15 cellular contexts compared by ENCODE assay signal in genomic region chr5:10703676-10704075, GRCh38. TPM values are rescaled to one million over a fixed set of nuclear protein-coding genes. Genes with fewer than 3 reads are reported as not detected.
A peak's percentile ranks its signal among the peaks of the same experiment; 100 is the strongest.
DNase-seq lines count a peak whose midpoint lies in the region; ATAC-seq and TF ChIP-seq lines count a peak whose summit lies in the region.
"Had no signal": no experiment of that assay in that cellular context is flagged by ENCODE, and none has a peak within 500 bp of the region (broad histone marks: within the 10 kb centered on the region; RNA-seq: fewer than 3 reads in every experiment).

No MANE protein-coding gene starts in this region.

- peaks cover 28 to 98% (median 56%) of the 10 kb centered on the region in 11 experiments; a peak in 20 of 22 replicates for H4K20me1 ChIP-seq in BLaER1 treated with 17β-estradiol and CSF1 and Interleukin-3, amounts not matched to agents 10 nM and 100 nM

- H3K27ac ChIP-seq in BLaER1 treated with 17β-estradiol and CSF1 and Interleukin-3, amounts not matched to agents 10 nM and 100 nM = peak overlapping the region in 8 of 11 experiments; percentile 7 to 78 (median 58); a peak in 11 of 22 replicates
- no peak overlapping the region for H3K27ac ChIP-seq in spleen

- peak overlapping the region in 2 of 11 experiments; percentile 13 to 32; a peak in 2 of 22 replicates for H3K9ac ChIP-seq in BLaER1 treated with 17β-estradiol and CSF1 and Interleukin-3, amounts not matched to agents 10 nM and 100 nM

- no peaks in the 10 kb centered on the region for H3K27me3 ChIP-seq in BLaER1 treated with 17β-estradiol and CSF1 and Interleukin-3, amounts not matched to agents 10 nM and 100 nM
- H3K27me3 ChIP-seq in spleen (replicated peaks in 1 of 7) = no peaks in the 10 kb centered on the region
- H3K27me3 ChIP-seq: SJSA1 had no signal

- intact Hi-C loops in mucosa of descending colon (cut with DNase I, micrococcal nuclease) (no loop called here), head of caudate nucleus (cut with DNase I) (no loop called here), spleen (cut with DNase I; ENCODE audit: low total_unique reads) (no loop called here)

- WGBS in spleen, 5 donors = 88 to 99% (median 95%) methylated on average over 3 to 5 of the region's 5 CpGs

- peaks cover 4% of the 10 kb centered on the region for H3K36me3 Mint-ChIP-seq in effector memory CD8-positive, alpha-beta T cell (ENCODE audit: insufficient read depth)

- TF ChIP-seq CTCF in mucosa of descending colon (IDR thresholded peaks at IDR 0.05) (no peak), spleen (IDR thresholded peaks at IDR 0.05 in 8 of 11, conservative IDR thresholded peaks at IDR 0.05 in 3 of 11) (no peak)

- peaks cover 8 to 70% (median 37%) of the 10 kb centered on the region in 11 experiments; a peak in 19 of 22 replicates for H3K36me3 ChIP-seq in BLaER1 treated with 17β-estradiol and CSF1 and Interleukin-3, amounts not matched to agents 10 nM and 100 nM
- no peaks in the 10 kb centered on the region for H3K36me3 ChIP-seq in mucosa of descending colon (ENCODE audit: low read depth)
- H3K36me3 ChIP-seq in spleen = peaks cover 0 to 34% (median 0%) of the 10 kb centered on the region in 6 donors

- no peak for ATAC-seq in effector memory CD8-positive, alpha-beta T cell (replicated peaks)
- ATAC-seq in mucosa of descending colon = peak; percentile 83

- H3K4me3 ChIP-seq in BLaER1 treated with 17β-estradiol and CSF1 and Interleukin-3, amounts not matched to agents 10 nM and 100 nM = no peak overlapping the region
- H3K4me3 ChIP-seq in mucosa of descending colon (no peak overlapping the region), spleen (no peak overlapping the region)
- H3K4me3 ChIP-seq: lung, SJSA1 had no signal

- no peaks in the 10 kb centered on the region for H3K9me3 Mint-ChIP-seq in effector memory CD8-positive, alpha-beta T cell
- H3K9me3 Mint-ChIP-seq: activated naive CD4-positive, alpha-beta T cell treated with anti-CD3 and anti-CD28 coated beads for 36 hours; type B pancreatic cell had no signal

- no peak for TF ChIP-seq POLR2A in spleen (IDR thresholded peaks at IDR 0.05)

- H3K4me1 Mint-ChIP-seq in effector memory CD8-positive, alpha-beta T cell (ENCODE audit: low read depth in 2 of 2) = peaks cover 28 to 44% of the 10 kb centered on the region in 2 donors

- peaks cover 59 to 90% (median 79%) of the 10 kb centered on the region in 10 experiments for H3K4me1 ChIP-seq in BLaER1 treated with 17β-estradiol and CSF1 and Interleukin-3, amounts not matched to agents 10 nM and 100 nM
- peaks cover 19% of the 10 kb centered on the region for H3K4me1 ChIP-seq in mucosa of descending colon (ENCODE audit: low read depth)
- H3K4me1 ChIP-seq in spleen = peaks cover 7 to 79% (median 29%) of the 10 kb centered on the region in 6 donors

- DNase-seq in NCI-H69 (lab: John Stamatoyannopoulos, UW) = peak; percentile 53
- DNase-seq in effector memory CD8-positive, alpha-beta T cell = no peak
- peak; percentile 82 to 85 (median 85) for DNase-seq in mucosa of descending colon
- DNase-seq in RKO (ENCODE audit: low spot score) = no peak
- DNase-seq in activated effector memory CD4-positive, alpha-beta T cell treated with anti-CD3 and anti-CD28 coated beads, Interleukin-2, amount 50 U/mL, for 16 hours = no peak
- DNase-seq in head of caudate nucleus = no peak
- no peak for DNase-seq in spleen
- DNase-seq: activated naive CD4-positive, alpha-beta T cell treated with anti-CD3 and anti-CD28 coated beads for 36 hours; DMS153; NCI-H1436 treated with DMSO at 0.1 percent for 48 hours; NCI-H748 treated with DMSO at 0.1 percent for 48 hours had no signal

- H3K4me3 Mint-ChIP-seq in effector memory CD8-positive, alpha-beta T cell = no peak overlapping the region
- H3K4me3 Mint-ChIP-seq: activated naive CD4-positive, alpha-beta T cell treated with anti-CD3 and anti-CD28 coated beads for 36 hours; type B pancreatic cell had no signal

- no peaks in the 10 kb centered on the region for H3K9me3 ChIP-seq in BLaER1 treated with 17β-estradiol and CSF1 and Interleukin-3, amounts not matched to agents 10 nM and 100 nM (replicated peaks in 1 of 11)
- H3K9me3 ChIP-seq in mucosa of descending colon (no peaks in the 10 kb centered on the region), spleen (no peaks in the 10 kb centered on the region)
- H3K9me3 ChIP-seq: SJSA1 had no signal

- peak overlapping the region; percentile 71 to 88 (median 79) for H3K4me2 ChIP-seq in BLaER1 treated with 17β-estradiol and CSF1 and Interleukin-3, amounts not matched to agents 10 nM and 100 nM

- no peaks in the 10 kb centered on the region for H3K27me3 Mint-ChIP-seq in effector memory CD8-positive, alpha-beta T cell
- H3K27me3 Mint-ChIP-seq: type B pancreatic cell had no signal

- H3K27ac Mint-ChIP-seq in effector memory CD8-positive, alpha-beta T cell = peak overlapping the region; percentile 68 to 87
- H3K27ac Mint-ChIP-seq: activated naive CD4-positive, alpha-beta T cell treated with anti-CD3 and anti-CD28 coated beads for 36 hours; type B pancreatic cell had no signal

RNA-seq across cellular contexts. Expression of gene DAP, which starts 57.4 kb away (rescaled TPM):
- 100 to 1,000 TPM in 2 of 3 donors, 10 to 100 TPM in 1; 63.7 to 125 (median 109) TPM for total RNA-seq in mucosa of descending colon
- total RNA-seq in spleen = 100 to 1,000 TPM in 1 of 7 donors, 10 to 100 TPM in 6; 57.7 to 111 (median 71.1) TPM
- 10 to 100 TPM; 29.4 to 56.3 (median 37.6) TPM for polyA plus RNA-seq in spleen

Comparison
In these comparisons a context has a peak if more than half of its experiments do, and no peak if none do; other contexts are left out.
1. H3K27ac ChIP-seq: peak in BLaER1 treated with 17β-estradiol and CSF1 and Interleukin-3, amounts not matched to agents 10 nM and 100 nM (8 of 11); none in spleen (0 of 8).
2. DNase-seq: peak in NCI-H69 (single experiment) and mucosa of descending colon (3 of 3); none in effector memory CD8-positive, alpha-beta T cell (0 of 3), RKO (single experiment), activated effector memory CD4-positive, alpha-beta T cell treated with anti-CD3 and anti-CD28 coated beads, Interleukin-2, amount 50 U/mL, for 16 hours (single experiment), head of caudate nucleus (0 of 42) and spleen (single experiment).